8 cellular contexts compared by ENCODE assay signal in the genomic region with DNA sequence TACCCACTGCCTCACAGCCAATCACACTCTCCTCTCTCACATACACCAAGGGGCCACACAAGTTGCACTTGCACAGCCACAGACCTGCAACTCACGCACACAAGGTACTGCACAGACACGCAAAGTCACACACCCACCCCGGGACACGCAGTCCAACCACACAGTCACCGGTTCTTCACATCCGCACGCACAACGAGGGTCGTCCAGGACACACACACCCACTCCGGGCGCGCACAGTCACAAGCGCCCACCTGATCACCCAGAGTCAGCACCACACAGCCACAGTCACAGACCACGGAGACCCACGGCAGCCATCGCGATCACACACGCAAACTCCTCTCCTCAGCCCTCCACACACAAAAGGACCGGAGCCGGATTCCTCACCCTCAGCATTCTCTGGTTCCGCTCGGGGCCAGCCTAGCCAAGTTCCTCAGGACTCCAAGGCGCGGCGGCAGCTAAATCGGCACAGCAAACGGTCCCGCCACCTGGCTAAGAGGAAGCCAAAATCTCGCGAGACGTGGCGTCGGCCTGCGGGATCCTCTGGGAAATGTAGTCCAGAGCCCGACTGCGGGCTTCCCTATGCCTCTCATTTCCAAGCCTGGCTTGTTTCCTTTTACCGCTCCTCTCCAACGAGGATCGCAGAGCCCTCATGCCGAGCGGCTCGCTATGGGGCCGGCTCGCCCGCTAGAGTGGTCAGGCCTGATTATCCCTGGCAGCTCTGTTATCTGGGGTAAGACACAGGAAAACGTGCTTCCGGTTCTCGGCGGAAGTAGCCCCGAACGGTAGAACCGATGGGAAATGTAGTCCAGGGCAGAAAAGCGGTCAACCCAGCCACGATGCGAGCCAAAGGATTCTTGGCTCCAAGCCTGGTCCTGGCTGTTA. TPM values are rescaled to one million over a fixed set of nuclear protein-coding genes. Genes with fewer than 3 reads are reported as not detected.
DNase-seq lines count a peak whose midpoint lies in the region; ATAC-seq and TF ChIP-seq lines count a peak whose summit lies in the region.

A gene (minus strand): TSS at position 467 of the 882 bp plus-strand sequence. CDS start 10,201 bp downstream, outside the sequence.

- TSS peak; percentile 94 for BruUV-seq in Panc1 (replicated peaks; lab: Mats Ljungman, UMichigan)

- peak within 1 kb of the TSS; percentile 97 for H3K27ac ChIP-seq in Panc1 (ENCODE audit: low read length)

- peak within 1 kb of the TSS; percentile 85 to 99 (median 94) for H3K27ac Mint-ChIP-seq in naive thymus-derived CD8-positive, alpha-beta T cell
- peak within 1 kb of the TSS; percentile 98 for H3K27ac Mint-ChIP-seq in stimulated activated naive B cell treated with anti-CD40 and anti-IgM and Interleukin-4, amounts not matched to agents 10 μg/mL and 1 μg/mL and 100 μg/mL, for 72 hours

- H3K36me3 ChIP-seq in Panc1 (ENCODE audit: control insufficient read depth, insufficient read depth, low read length), result no peaks in the 10 kb centered on the region

- H3K4me1 ChIP-seq in Panc1 (ENCODE audit: control insufficient read depth, insufficient read depth, low read length), result no peaks in the 10 kb centered on the region

- H3K36me3 Mint-ChIP-seq in naive thymus-derived CD8-positive, alpha-beta T cell, result peaks cover 9 to 39% (median 14%) of the 10 kb centered on the region in 3 donors
- peaks cover 37 to 48% of the 10 kb centered on the region in 2 donors for H3K36me3 Mint-ChIP-seq in stimulated activated naive B cell treated with anti-CD40 and anti-IgM and Interleukin-4, amounts not matched to agents 10 μg/mL and 1 μg/mL and 100 μg/mL, for 72 hours

- CTCF ChIA-PET in Panc1 (lab: Charles Lee), result interaction anchor here (0.5 kb wide), 1 partner anchor 582 kb away, joined by 4 read pairs; no protein-coding TSS in a partner anchor

- in situ Hi-C loops in Panc1 (cut with HindIII; ENCODE audit: low pct_unique_long_range_greater_than_20kb, low sequenced_read_pairs), result no loop called here

- H3K4me1 Mint-ChIP-seq in naive thymus-derived CD8-positive, alpha-beta T cell, result peaks cover 19 to 28% (median 26%) of the 10 kb centered on the region in 4 donors
- H3K4me1 Mint-ChIP-seq in stimulated activated naive B cell treated with anti-CD40 and anti-IgM and Interleukin-4, amounts not matched to agents 10 μg/mL and 1 μg/mL and 100 μg/mL, for 72 hours, result peaks cover 12% of the 10 kb centered on the region in 2 donors

- peaks cover 23% of the 10 kb centered on the region; the same call in 1 of the 2 replicates for H3K9me3 ChIP-seq in Panc1 (ENCODE audit: control insufficient read depth, insufficient read depth, low read depth, low read length)

- H3K4me3 ChIP-seq in Jurkat, Clone E6-1 (ENCODE audit: low read length), result peak within 1 kb of the TSS; percentile 67
- H3K4me3 ChIP-seq in Panc1 (ENCODE audit: low read depth in 2 of 2, low read length in 2 of 2) (peak within 1 kb of the TSS; percentile 58 to 80), fibroblast of mammary gland (ENCODE audit: control insufficient read depth, low read depth, low read length) (peak within 1 kb of the TSS; percentile 89)

- DNase-seq in DMS153 treated with DMSO at 0.1 percent for 48 hours (lab: John Stamatoyannopoulos, UW; ENCODE audit: unreplicated experiment), result peak; percentile 89
- DNase-seq in Jurkat, Clone E6-1 (ENCODE audit: low read depth, low spot score), result peak; percentile 94
- DNase-seq in Panc1 (ENCODE audit: low read depth, low spot score), result peak; percentile 93
- peak; percentile 85 for DNase-seq in activated T-helper 1 cell treated with anti-CD3 and anti-CD28 coated beads, Interleukin-2, amount 50 U/mL, for 16 hours (ENCODE audit: low read depth in 1 of 2, low spot score in 1 of 2)
- DNase-seq in fibroblast of mammary gland (ENCODE audit: low read depth), result peak; percentile 94
- peak; percentile 87 to 100 (median 93) for DNase-seq in naive thymus-derived CD8-positive, alpha-beta T cell
- peak; percentile 90 for DNase-seq in stimulated activated naive B cell treated with anti-CD40 and anti-IgM and Interleukin-4, amounts not matched to agents 10 μg/mL and 1 μg/mL and 100 μg/mL, for 72 hours

- POLR2A ChIA-PET in Panc1 (lab: Charles Lee), result interaction anchor here (0.6 to 1.1 kb wide), 2 partner anchors 65 to 228 kb away, joined by 3 to 5 read pairs; no protein-coding TSS in a partner anchor
- POLR2A ChIA-PET in naive thymus-derived CD8-positive, alpha-beta T cell (lab: Charles Lee), result interaction anchor here (0.5 to 2.2 kb wide), 8 partner anchors 21 to 455 kb away, joined by 3 to 9 read pairs (median 4); a partner anchor contains a TSS

- intact Hi-C loops in Panc1 (cut with micrococcal nuclease; ENCODE audit: unreplicated experiment), result no loop called here

- peak within 1 kb of the TSS; percentile 91 to 100 (median 98) for H3K4me3 Mint-ChIP-seq in naive thymus-derived CD8-positive, alpha-beta T cell
- peak within 1 kb of the TSS; percentile 90 to 94 for H3K4me3 Mint-ChIP-seq in stimulated activated naive B cell treated with anti-CD40 and anti-IgM and Interleukin-4, amounts not matched to agents 10 μg/mL and 1 μg/mL and 100 μg/mL, for 72 hours

- no peak for TF ChIP-seq CTCF in Panc1 (IDR thresholded peaks at IDR 0.05)
- no peak for TF ChIP-seq CTCF in fibroblast of mammary gland (conservative IDR thresholded peaks at IDR 0.05; ENCODE audit: control insufficient read depth, insufficient read depth, low read depth, low read length)

- H3K27me3 ChIP-seq in Panc1 (ENCODE audit: control insufficient read depth, insufficient read depth, low read length), result no peaks in the 10 kb centered on the region

- ATAC-seq in GM21619 (IDR thresholded peaks at IDR 0.05; ENCODE audit: unreplicated experiment) (peak; percentile 88), Panc1 (peak; percentile 97)
- peak; percentile 91 for ATAC-seq in naive thymus-derived CD8-positive, alpha-beta T cell
- ATAC-seq in stimulated activated naive B cell treated with anti-CD40 and anti-IgM and Interleukin-4, amounts not matched to agents 10 μg/mL and 1 μg/mL and 100 μg/mL, for 72 hours (replicated peaks), result peak; percentile 89

- H3K9me3 Mint-ChIP-seq in naive thymus-derived CD8-positive, alpha-beta T cell, result peaks cover 0 to 75% (median 25%) of the 10 kb centered on the region in 9 donors
- peaks cover 5 to 7% of the 10 kb centered on the region in 2 donors for H3K9me3 Mint-ChIP-seq in stimulated activated naive B cell treated with anti-CD40 and anti-IgM and Interleukin-4, amounts not matched to agents 10 μg/mL and 1 μg/mL and 100 μg/mL, for 72 hours

- peaks cover 0 to 2% (median 0%) of the 10 kb centered on the region in 5 donors for H3K27me3 Mint-ChIP-seq in naive thymus-derived CD8-positive, alpha-beta T cell
- no peaks in the 10 kb centered on the region for H3K27me3 Mint-ChIP-seq in stimulated activated naive B cell treated with anti-CD40 and anti-IgM and Interleukin-4, amounts not matched to agents 10 μg/mL and 1 μg/mL and 100 μg/mL, for 72 hours

RNA-seq across cellular contexts. Expression of the gene that starts here (rescaled TPM):
- 0.93 TPM for polyA plus RNA-seq in Jurkat, Clone E6-1 (2012; ENCODE audit: insufficient read depth, insufficient read length)
- total RNA-seq in Panc1 (2021; ENCODE audit: unreplicated experiment), result 15.3 TPM
- polyA plus RNA-seq in Panc1 (2012; ENCODE audit: insufficient read length), result 0.96 TPM
- 1 to 10 TPM; 4.6 to 7.0 TPM for total RNA-seq in naive thymus-derived CD8-positive, alpha-beta T cell
- polyA plus RNA-seq in naive thymus-derived CD8-positive, alpha-beta T cell, result under 1 TPM; 0.40 to 0.93 (median 0.54) TPM

Comparison
In these comparisons a context has a peak if more than half of its experiments do, and no peak if none do; other contexts are left out.
1. Peak in every context shown above with its lines: DNase-seq, ATAC-seq, H3K4me3 ChIP-seq and H3K27ac ChIP-seq.